ENCODE assay signal across 1 cellular context in the genomic region with DNA sequence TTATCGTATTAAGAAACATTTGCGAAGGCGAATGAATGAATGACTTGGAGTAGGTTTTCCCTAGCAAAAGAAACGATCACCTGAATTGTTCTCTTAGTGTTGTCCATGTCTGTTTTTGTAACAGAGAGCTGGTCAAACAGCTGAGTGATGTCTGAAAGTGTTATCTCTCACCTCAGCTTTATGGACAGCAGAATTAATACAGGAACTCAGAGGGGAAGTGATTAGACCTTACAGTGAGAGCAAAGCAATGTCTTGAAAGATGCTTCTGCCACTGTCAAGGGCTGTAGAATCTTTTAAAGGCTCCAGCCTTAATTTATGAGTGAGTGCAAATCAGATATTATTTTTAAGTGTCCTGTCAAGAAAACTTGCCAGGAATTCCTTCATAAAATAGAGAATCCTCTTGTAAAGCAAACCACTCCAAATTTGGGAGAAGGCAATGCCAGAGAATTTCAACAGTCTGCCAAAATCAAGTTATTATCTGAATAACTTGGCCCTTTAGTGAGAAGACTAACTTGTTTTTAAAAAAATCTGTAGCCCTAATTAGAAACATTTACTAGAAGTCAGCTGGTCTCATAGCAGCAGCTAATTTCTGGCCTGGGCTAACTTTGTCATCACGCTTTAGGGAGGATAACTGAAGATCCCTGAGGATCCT.
TF ChIP-seq lines count a peak whose summit lies in the region.

No MANE protein-coding gene starts in this region.

TF ChIP-seq in GM12878, 131 proteins besides CTCF, POLR2A, EP300 and RAD21 (continued from another document):
- peak; percentile 20; the same call in 1 of the 2 replicates for TF ChIP-seq SPI1 (IDR thresholded peaks at IDR 0.05; ENCODE audit: borderline replicate concordance, insufficient read depth, low read depth, low read length)
